ENCODE assay signal across 9 cellular contexts in genomic region chrX:37509349-37509748, GRCh38.
DNase-seq lines count a peak whose midpoint lies in the region; ATAC-seq, FAIRE-seq and TF ChIP-seq lines count a peak whose summit lies in the region.
"Had no signal": no experiment of that assay in that cellular context is flagged by ENCODE, and none has a peak within 500 bp of the region (broad histone marks: within the 10 kb centered on the region; RNA-seq: fewer than 3 reads in every experiment).

No MANE protein-coding gene starts in this region.

- H3K36me3 ChIP-seq in BE2C (no peaks in the 10 kb centered on the region), GM23338 (ENCODE audit: insufficient read depth) (no peaks in the 10 kb centered on the region)

- no peaks in the 10 kb centered on the region for H3K36me3 Mint-ChIP-seq in GM23338 (ENCODE audit: low read depth)
- no peaks in the 10 kb centered on the region for H3K36me3 Mint-ChIP-seq in glutamatergic neuron (ENCODE audit: unreplicated experiment)
- no peaks in the 10 kb centered on the region for H3K36me3 Mint-ChIP-seq in T-helper 2 cell treated with Interferon-gamma antibody and Interleukin-4, amounts not matched to agents 5 μg/mL and 100 μg/mL, for 36 hours (ENCODE audit: low read depth)

- FAIRE-seq in islet of Langerhans (lab: Jason Lieb, UNC) = peak; percentile 70

- H2AFZ ChIP-seq in GM23338 = no peak overlapping the region

- H3K9me3 ChIP-seq in BE2C = no peaks in the 10 kb centered on the region

- TF ChIP-seq CTCF in BE2C (IDR thresholded peaks at IDR 0.05; ENCODE audit: low read depth, low read length) = peak; percentile 49
- peak; percentile 49 to 50 for TF ChIP-seq CTCF in GM23338 (conservative IDR thresholded peaks at IDR 0.05; ENCODE audit: low read depth in 2 of 2)
- no peak for TF ChIP-seq CTCF in glutamatergic neuron (IDR thresholded peaks at IDR 0.05; ENCODE audit: partially characterized antibody, unreplicated experiment)

- H3K27ac Mint-ChIP-seq in GM23338 (no peak overlapping the region), glutamatergic neuron (ENCODE audit: unreplicated experiment) (no peak overlapping the region)
- H3K27ac Mint-ChIP-seq in T-helper 2 cell treated with Interferon-gamma antibody and Interleukin-4, amounts not matched to agents 5 μg/mL and 100 μg/mL, for 36 hours = no peak overlapping the region

- no peaks in the 10 kb centered on the region for H3F3A ChIP-seq in GM23338 (replicated peaks; ENCODE audit: low read depth)

- ATAC-seq in GM23338 = peak; percentile 60
- ATAC-seq in HG03097 (IDR thresholded peaks at IDR 0.05; ENCODE audit: low FRiP score, unreplicated experiment) = no peak

- H3K4me2 ChIP-seq in GM23338 = no peak overlapping the region

- H3K4me1 ChIP-seq in BE2C (no peaks in the 10 kb centered on the region), GM23338 (ENCODE audit: insufficient read depth) (no peaks in the 10 kb centered on the region)

- no peaks in the 10 kb centered on the region for H3K79me2 ChIP-seq in GM23338 (replicated peaks; ENCODE audit: insufficient read depth)

- no peaks in the 10 kb centered on the region for H4K20me1 ChIP-seq in GM23338 (replicated peaks; ENCODE audit: insufficient read depth)

- peaks cover 3% of the 10 kb centered on the region; the same call in 1 of the 3 replicates for H3K9me3 Mint-ChIP-seq in GM23338
- no peaks in the 10 kb centered on the region for H3K9me3 Mint-ChIP-seq in glutamatergic neuron (ENCODE audit: unreplicated experiment)
- no peaks in the 10 kb centered on the region for H3K9me3 Mint-ChIP-seq in T-helper 2 cell treated with Interferon-gamma antibody and Interleukin-4, amounts not matched to agents 5 μg/mL and 100 μg/mL, for 36 hours

- H3K9me2 ChIP-seq in GM23338 (ENCODE audit: insufficient read depth) = no peaks in the 10 kb centered on the region

- H3K27me3 Mint-ChIP-seq in GM23338 (ENCODE audit: insufficient read depth, low read depth, poor library complexity) = peaks cover 2% of the 10 kb centered on the region
- peaks cover 2% of the 10 kb centered on the region for H3K27me3 Mint-ChIP-seq in glutamatergic neuron (ENCODE audit: unreplicated experiment)
- H3K27me3 Mint-ChIP-seq in T-helper 2 cell treated with Interferon-gamma antibody and Interleukin-4, amounts not matched to agents 5 μg/mL and 100 μg/mL, for 36 hours (ENCODE audit: low read depth) = no peaks in the 10 kb centered on the region

- H3K27ac ChIP-seq in GM23338 (ENCODE audit: low read depth) = no peak overlapping the region

- DNase-seq in BE2C (no peak), GM23338 (ENCODE audit: low spot score) (peak; percentile 5), RPMI7951 (ENCODE audit: low read depth) (peak; percentile 5), glutamatergic neuron (no peak)
- DNase-seq in T-helper 2 cell treated with Interferon-gamma antibody and Interleukin-4, amounts not matched to agents 5 μg/mL and 100 μg/mL, for 36 hours (ENCODE audit: low spot score) = no peak
- no peak for DNase-seq in stimulated activated naive CD4-positive, alpha-beta T cell (lab: John Stamatoyannopoulos, UW)
- DNase-seq: NCI-H524 treated with DMSO at 0.1 percent for 48 hours had no signal

- H3K4me3 Mint-ChIP-seq in GM23338 (no peak overlapping the region), glutamatergic neuron (ENCODE audit: unreplicated experiment) (no peak overlapping the region)
- H3K4me3 Mint-ChIP-seq in T-helper 2 cell treated with Interferon-gamma antibody and Interleukin-4, amounts not matched to agents 5 μg/mL and 100 μg/mL, for 36 hours = no peak overlapping the region

- no peaks in the 10 kb centered on the region for H3K27me3 ChIP-seq in BE2C
- no peaks in the 10 kb centered on the region for H3K27me3 ChIP-seq in GM23338 (ENCODE audit: insufficient read depth)

- H3K4me1 Mint-ChIP-seq in GM23338 (peaks cover 16% of the 10 kb centered on the region; the same call in 2 of the 3 replicates), glutamatergic neuron (ENCODE audit: low read depth, unreplicated experiment) (no peaks in the 10 kb centered on the region)
- H3K4me1 Mint-ChIP-seq in T-helper 2 cell treated with Interferon-gamma antibody and Interleukin-4, amounts not matched to agents 5 μg/mL and 100 μg/mL, for 36 hours (ENCODE audit: low read depth) = no peaks in the 10 kb centered on the region

- H3K4me3 ChIP-seq in BE2C (ENCODE audit: low read depth, low read length) (no peak overlapping the region), GM23338 (no peak overlapping the region)

TF ChIP-seq in GM23338, 12 proteins besides CTCF, POLR2A, EP300 and RAD21 (continues in another document):
- no peak for TF ChIP-seq ETS1 (IDR thresholded peaks at IDR 0.05)
- TF ChIP-seq CREB1 (CRISPR knock-in tag; IDR thresholded peaks at IDR 0.05; ENCODE audit: low read depth) = no peak
- TF ChIP-seq EZH2phosphoT487 (IDR thresholded peaks at IDR 0.05; ENCODE audit: unreplicated experiment) = no peak
- TF ChIP-seq EZH2 (IDR thresholded peaks at IDR 0.05; ENCODE audit: low read depth, unreplicated experiment) = no peak
- TF ChIP-seq, protein P1, sequence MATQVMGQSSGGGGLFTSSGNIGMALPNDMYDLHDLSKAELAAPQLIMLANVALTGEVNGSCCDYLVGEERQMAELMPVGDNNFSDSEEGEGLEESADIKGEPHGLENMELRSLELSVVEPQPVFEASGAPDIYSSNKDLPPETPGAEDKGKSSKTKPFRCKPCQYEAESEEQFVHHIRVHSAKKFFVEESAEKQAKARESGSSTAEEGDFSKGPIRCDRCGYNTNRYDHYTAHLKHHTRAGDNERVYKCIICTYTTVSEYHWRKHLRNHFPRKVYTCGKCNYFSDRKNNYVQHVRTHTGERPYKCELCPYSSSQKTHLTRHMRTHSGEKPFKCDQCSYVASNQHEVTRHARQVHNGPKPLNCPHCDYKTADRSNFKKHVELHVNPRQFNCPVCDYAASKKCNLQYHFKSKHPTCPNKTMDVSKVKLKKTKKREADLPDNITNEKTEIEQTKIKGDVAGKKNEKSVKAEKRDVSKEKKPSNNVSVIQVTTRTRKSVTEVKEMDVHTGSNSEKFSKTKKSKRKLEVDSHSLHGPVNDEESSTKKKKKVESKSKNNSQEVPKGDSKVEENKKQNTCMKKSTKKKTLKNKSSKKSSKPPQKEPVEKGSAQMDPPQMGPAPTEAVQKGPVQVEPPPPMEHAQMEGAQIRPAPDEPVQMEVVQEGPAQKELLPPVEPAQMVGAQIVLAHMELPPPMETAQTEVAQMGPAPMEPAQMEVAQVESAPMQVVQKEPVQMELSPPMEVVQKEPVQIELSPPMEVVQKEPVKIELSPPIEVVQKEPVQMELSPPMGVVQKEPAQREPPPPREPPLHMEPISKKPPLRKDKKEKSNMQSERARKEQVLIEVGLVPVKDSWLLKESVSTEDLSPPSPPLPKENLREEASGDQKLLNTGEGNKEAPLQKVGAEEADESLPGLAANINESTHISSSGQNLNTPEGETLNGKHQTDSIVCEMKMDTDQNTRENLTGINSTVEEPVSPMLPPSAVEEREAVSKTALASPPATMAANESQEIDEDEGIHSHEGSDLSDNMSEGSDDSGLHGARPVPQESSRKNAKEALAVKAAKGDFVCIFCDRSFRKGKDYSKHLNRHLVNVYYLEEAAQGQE (IDR thresholded peaks at IDR 0.05; ENCODE audit: unreplicated experiment) = no peak

Comparison
In these comparisons a context has a peak if more than half of its experiments do, and no peak if none do; other contexts are left out.
1. DNase-seq: peak in GM23338 (single experiment) and RPMI7951 (single experiment); none in BE2C (single experiment), glutamatergic neuron (single experiment), T-helper 2 cell treated with Interferon-gamma antibody and Interleukin-4, amounts not matched to agents 5 μg/mL and 100 μg/mL, for 36 hours (single experiment) and stimulated activated naive CD4-positive, alpha-beta T cell (0 of 6).